ENCODE assay signal across 30 cellular contexts in genomic region chr5:90944116-90944515, GRCh38.
"Had no signal": no experiment of that assay in that cellular context is flagged by ENCODE, and none has a peak within 500 bp of the region (broad histone marks: within the 10 kb centered on the region; RNA-seq: fewer than 3 reads in every experiment).

No MANE protein-coding gene starts in this region.

- H3K36me3 ChIP-seq: ascending aorta, esophagus squamous epithelium, gastrocnemius medialis, neural progenitor cell, sigmoid colon, stomach, thyroid gland, upper lobe of left lung, vagina had no signal

- DNase-seq: activated CD4-positive, alpha-beta T cell treated with anti-CD3 and anti-CD28 coated beads for 48 hours; activated CD4-positive, alpha-beta T cell treated with anti-CD3 and anti-CD28 coated beads, Interleukin-2, amount 50 U/mL, for 48 hours; activated CD8-positive, alpha-beta memory T cell treated with anti-CD3 and anti-CD28 coated beads for 24 hours; activated effector memory CD4-positive, alpha-beta T cell treated with anti-CD3 and anti-CD28 coated beads, Interleukin-2, amount 50 U/mL, for 16 hours; activated naive CD4-positive, alpha-beta T cell treated with anti-CD3 and anti-CD28 coated beads for 36 hours; activated naive CD8-positive, alpha-beta T cell treated with anti-CD3 and anti-CD28 coated beads for 36 hours; central memory CD4-positive, alpha-beta T cell; endodermal cell; esophagus squamous epithelium; gastrocnemius medialis; glutamatergic neuron; kidney; mesenchymal stem cell; naive thymus-derived CD8-positive, alpha-beta T cell; occipital lobe; psoas muscle; sigmoid colon; stimulated activated CD4-positive, alpha-beta T cell treated with anti-CD3 and anti-CD28 coated beads, Interleukin-2, amount 100 ng/mL, for 24 hours; stimulated activated naive B cell treated with anti-CD40 and anti-IgM and Interleukin-4, amounts not matched to agents 10 μg/mL and 1 μg/mL and 100 μg/mL, for 72 hours; stomach; T-helper 9 cell; thyroid gland; upper lobe of left lung had no signal

- H3K27me3 ChIP-seq: ascending aorta, esophagus squamous epithelium, gastrocnemius medialis, neural progenitor cell, sigmoid colon, stomach, thyroid gland, upper lobe of left lung, vagina had no signal

- H3K4me1 ChIP-seq: gastrocnemius medialis, psoas muscle, upper lobe of left lung had no signal

- H3K9me3 ChIP-seq: ascending aorta, esophagus squamous epithelium, gastrocnemius medialis, psoas muscle, sigmoid colon, stomach, thyroid gland, upper lobe of left lung, vagina had no signal

- H3K27ac ChIP-seq: ascending aorta, esophagus squamous epithelium, gastrocnemius medialis, neural progenitor cell, parathyroid adenoma, psoas muscle, sigmoid colon, stomach, thyroid gland, upper lobe of left lung, vagina, VCaP had no signal

- H3K4me3 ChIP-seq: ascending aorta, esophagus squamous epithelium, gastrocnemius medialis, neural progenitor cell, psoas muscle, sigmoid colon, smooth muscle cell, stomach, thyroid gland, upper lobe of left lung, vagina had no signal

- H3K4me2 ChIP-seq: neural progenitor cell, smooth muscle cell had no signal

- H3K9ac ChIP-seq: neural progenitor cell, parathyroid adenoma had no signal

- H2AFZ ChIP-seq: neural progenitor cell, parathyroid adenoma had no signal

- ATAC-seq: activated CD4-positive, CD25-positive, alpha-beta regulatory T cell treated with anti-CD3 and anti-CD28 coated beads, Interleukin-2, amount 50 U/mL, for 24 hours; gastrocnemius medialis; naive thymus-derived CD8-positive, alpha-beta T cell; psoas muscle; stimulated activated naive B cell treated with anti-CD40 and anti-IgM and Interleukin-4, amounts not matched to agents 10 μg/mL and 1 μg/mL and 100 μg/mL, for 72 hours had no signal
